ENCODE assay signal across 22 cellular contexts in genomic region chr3:185915642-185916041, GRCh38. TPM values are rescaled to one million over a fixed set of nuclear protein-coding genes. Genes with fewer than 3 reads are reported as not detected.
DNase-seq lines count a peak whose midpoint lies in the region; ATAC-seq and TF ChIP-seq lines count a peak whose summit lies in the region.
"Had no signal": no experiment of that assay in that cellular context is flagged by ENCODE, and none has a peak within 500 bp of the region (broad histone marks: within the 10 kb centered on the region; RNA-seq: fewer than 3 reads in every experiment).

No MANE protein-coding gene starts in this region.

- TF ChIP-seq CTCF in cardiac muscle cell (IDR thresholded peaks at IDR 0.05; ENCODE audit: low read depth, low read length) (no peak), heart left ventricle (IDR thresholded peaks at IDR 0.05) (no peak), glutamatergic neuron (IDR thresholded peaks at IDR 0.05; ENCODE audit: partially characterized antibody, unreplicated experiment) (no peak), GM13977 (IDR thresholded peaks at IDR 0.05; ENCODE audit: extremely low read depth, insufficient read depth, missing control alignments) (no peak), OCI-LY7 (conservative IDR thresholded peaks at IDR 0.05; ENCODE audit: low read length) (no peak)

- H3K4me3 ChIP-seq in cardiac muscle cell (no peak overlapping the region), heart left ventricle (no peak overlapping the region), OCI-LY7 (ENCODE audit: low read depth, low read length, poor library complexity, severe bottlenecking) (no peak overlapping the region)
- H3K4me3 ChIP-seq: adrenal gland, HAP-1, lung, SJSA1, thyroid gland had no signal

- H3K9me3 ChIP-seq in cardiac muscle cell (ENCODE audit: low read depth) (no peaks in the 10 kb centered on the region), heart left ventricle (no peaks in the 10 kb centered on the region), T-helper 17 cell (ENCODE audit: control insufficient read depth, low read length, poor library complexity, severe bottlenecking) (no peaks in the 10 kb centered on the region), OCI-LY7 (ENCODE audit: low read length) (no peaks in the 10 kb centered on the region)
- H3K9me3 ChIP-seq: adrenal gland, HAP-1, SJSA1, thyroid gland had no signal

- H3K4me1 Mint-ChIP-seq in T-helper 17 cell (peaks cover 14% of the 10 kb centered on the region), glutamatergic neuron (ENCODE audit: low read depth, unreplicated experiment) (no peaks in the 10 kb centered on the region)
- peaks cover 0 to under 1% of the 10 kb centered on the region in 2 donors for H3K4me1 Mint-ChIP-seq in stimulated activated naive B cell treated with anti-CD40 and anti-IgM and Interleukin-4, amounts not matched to agents 10 μg/mL and 1 μg/mL and 100 μg/mL, for 72 hours

- H3K36me3 Mint-ChIP-seq in T-helper 17 cell (ENCODE audit: low read depth): peaks cover 2% of the 10 kb centered on the region
- H3K36me3 Mint-ChIP-seq in glutamatergic neuron (ENCODE audit: unreplicated experiment): no peaks in the 10 kb centered on the region
- H3K36me3 Mint-ChIP-seq in stimulated activated naive B cell treated with anti-CD40 and anti-IgM and Interleukin-4, amounts not matched to agents 10 μg/mL and 1 μg/mL and 100 μg/mL, for 72 hours: peaks cover 19 to 47% of the 10 kb centered on the region in 2 donors

- no peak overlapping the region for H2AFZ ChIP-seq in OCI-LY7 (ENCODE audit: low read length)

- H3K27me3 ChIP-seq in cardiac muscle cell (no peaks in the 10 kb centered on the region), heart left ventricle (no peaks in the 10 kb centered on the region)
- H3K27me3 ChIP-seq: adrenal gland, foreskin keratinocyte, SJSA1, thyroid gland had no signal

- TF ChIP-seq POLR2A in heart left ventricle (IDR thresholded peaks at IDR 0.05): no peak

- H3K4me2 ChIP-seq in OCI-LY7 (ENCODE audit: low read length): no peak overlapping the region

- no TSS peak for BruUV-seq in OCI-LY7 (replicated peaks; lab: Mats Ljungman, UMichigan)

- H3K4me1 ChIP-seq in cardiac muscle cell (ENCODE audit: low read depth) (no peaks in the 10 kb centered on the region), heart left ventricle (peaks cover 0 to 3% (median 0%) of the 10 kb centered on the region in 12 donors), OCI-LY7 (ENCODE audit: insufficient read depth, low read length, poor library complexity, severe bottlenecking) (no peaks in the 10 kb centered on the region)
- H3K4me1 ChIP-seq: adrenal gland, foreskin keratinocyte, HAP-1, SJSA1, thyroid gland had no signal

- H3K36me3 ChIP-seq in cardiac muscle cell: peaks cover 60% of the 10 kb centered on the region
- H3K36me3 ChIP-seq in heart left ventricle: peaks cover 0 to 81% (median 71%) of the 10 kb centered on the region in 9 donors
- H3K36me3 ChIP-seq in OCI-LY7 (ENCODE audit: insufficient read depth, low read length): peaks cover 82% of the 10 kb centered on the region

- H3K4me3 Mint-ChIP-seq in T-helper 17 cell (peak overlapping the region; percentile 52), glutamatergic neuron (ENCODE audit: unreplicated experiment) (no peak overlapping the region)
- H3K4me3 Mint-ChIP-seq in stimulated activated naive B cell treated with anti-CD40 and anti-IgM and Interleukin-4, amounts not matched to agents 10 μg/mL and 1 μg/mL and 100 μg/mL, for 72 hours: no peak overlapping the region
- H3K4me3 Mint-ChIP-seq: stimulated activated memory B cell treated with anti-CD40 and anti-IgM and Interleukin-4, amounts not matched to agents 10 μg/mL and 1 μg/mL and 100 μg/mL, for 72 hours had no signal

- H3K27ac ChIP-seq in cardiac muscle cell: peak overlapping the region; percentile 64
- H3K27ac ChIP-seq in heart left ventricle: no peak overlapping the region
- no peak overlapping the region for H3K27ac ChIP-seq in OCI-LY7 (ENCODE audit: low read depth, low read length, poor library complexity, severe bottlenecking)
- H3K27ac ChIP-seq: adrenal gland, foreskin keratinocyte, SJSA1, thyroid gland, WERI-Rb-1 had no signal

- POLR2A ChIA-PET in OCI-LY7 (lab: Charles Lee): no interaction called here

- H3K27ac Mint-ChIP-seq in T-helper 17 cell (peak overlapping the region; percentile 39), glutamatergic neuron (ENCODE audit: unreplicated experiment) (peak overlapping the region; percentile 20)
- H3K27ac Mint-ChIP-seq in stimulated activated naive B cell treated with anti-CD40 and anti-IgM and Interleukin-4, amounts not matched to agents 10 μg/mL and 1 μg/mL and 100 μg/mL, for 72 hours: peak overlapping the region; percentile 44
- H3K27ac Mint-ChIP-seq: stimulated activated memory B cell treated with anti-CD40 and anti-IgM and Interleukin-4, amounts not matched to agents 10 μg/mL and 1 μg/mL and 100 μg/mL, for 72 hours had no signal

- H3K27me3 Mint-ChIP-seq in T-helper 17 cell (no peaks in the 10 kb centered on the region), glutamatergic neuron (ENCODE audit: unreplicated experiment) (peaks cover 4% of the 10 kb centered on the region)
- H3K27me3 Mint-ChIP-seq in stimulated activated naive B cell treated with anti-CD40 and anti-IgM and Interleukin-4, amounts not matched to agents 10 μg/mL and 1 μg/mL and 100 μg/mL, for 72 hours: no peaks in the 10 kb centered on the region
- H3K27me3 Mint-ChIP-seq: CD4-positive, alpha-beta memory T cell; stimulated activated memory B cell treated with anti-CD40 and anti-IgM and Interleukin-4, amounts not matched to agents 10 μg/mL and 1 μg/mL and 100 μg/mL, for 72 hours had no signal

- DNase-seq in cardiac muscle cell (ENCODE audit: low read depth in 1 of 2, low spot score in 1 of 2) (no peak), heart left ventricle (no peak), T-helper 17 cell (no peak), glutamatergic neuron (no peak), GM13977 (ENCODE audit: low spot score) (no peak), OCI-LY7 (ENCODE audit: low spot score) (no peak)
- DNase-seq in stimulated activated naive B cell treated with anti-CD40 and anti-IgM and Interleukin-4, amounts not matched to agents 10 μg/mL and 1 μg/mL and 100 μg/mL, for 72 hours: no peak
- DNase-seq: activated CD4-positive, alpha-beta T cell treated with anti-CD3 and anti-CD28 coated beads, Interleukin-2, amount 50 U/mL, for 4 hours; adrenal gland; CD4-positive, alpha-beta memory T cell; foreskin keratinocyte; kidney; NCI-H1105; NCI-H2081 treated with DMSO at 0.1 percent for 48 hours; posterior cingulate gyrus; thyroid gland; WERI-Rb-1 had no signal

- H3K9me2 ChIP-seq in OCI-LY7 (ENCODE audit: insufficient read depth, low read length): no peaks in the 10 kb centered on the region

- in situ Hi-C loops in GM13977 (cut with MboI; ENCODE audit: low pct_unique_long_range_greater_than_20kb, low sequenced_read_pairs, unreplicated experiment): no loop called here

- H3K79me2 ChIP-seq in OCI-LY7 (ENCODE audit: insufficient read depth, low read depth, low read length): peaks cover 40% of the 10 kb centered on the region; the same call in 1 of the 2 replicates

- peaks cover 2% of the 10 kb centered on the region for H3K9me3 Mint-ChIP-seq in glutamatergic neuron (ENCODE audit: unreplicated experiment)
- H3K9me3 Mint-ChIP-seq in stimulated activated naive B cell treated with anti-CD40 and anti-IgM and Interleukin-4, amounts not matched to agents 10 μg/mL and 1 μg/mL and 100 μg/mL, for 72 hours: no peaks in the 10 kb centered on the region
- H3K9me3 Mint-ChIP-seq: stimulated activated memory B cell treated with anti-CD40 and anti-IgM and Interleukin-4, amounts not matched to agents 10 μg/mL and 1 μg/mL and 100 μg/mL, for 72 hours had no signal

- 84 to 90% (median 86%) methylated on average over 4 of the region's 4 CpGs for WGBS in heart left ventricle, 4 donors

- peaks cover 69% of the 10 kb centered on the region for H4K20me1 ChIP-seq in OCI-LY7 (ENCODE audit: insufficient read depth, low read length)

- CTCF ChIA-PET in OCI-LY7 (lab: Charles Lee; ENCODE audit: unreplicated experiment): no interaction called here

- ATAC-seq in heart left ventricle (no peak), T-helper 17 cell (no peak), HG02884 (IDR thresholded peaks at IDR 0.05; ENCODE audit: unreplicated experiment) (no peak)
- ATAC-seq in stimulated activated naive B cell treated with anti-CD40 and anti-IgM and Interleukin-4, amounts not matched to agents 10 μg/mL and 1 μg/mL and 100 μg/mL, for 72 hours (replicated peaks): no peak
- ATAC-seq: foreskin keratinocyte; stimulated activated memory B cell treated with anti-CD40 and anti-IgM and Interleukin-4, amounts not matched to agents 10 μg/mL and 1 μg/mL and 100 μg/mL, for 72 hours had no signal

- intact Hi-C loops in heart left ventricle (cut with DNase I): no loop called here
- intact Hi-C loops in OCI-LY7 (cut with micrococcal nuclease; ENCODE audit: unreplicated experiment): no loop called here

RNA-seq across cellular contexts. Expression of gene TRA2B, which starts 22.2 kb away (rescaled TPM):
- 227 and 320 TPM in 2 replicates for total RNA-seq in cardiac muscle cell
- polyA plus RNA-seq in cardiac muscle cell: 106 and 129 TPM in 2 replicates
- total RNA-seq in heart left ventricle: 10 to 100 TPM; 40.4 to 66.0 (median 46.1) TPM
- polyA plus RNA-seq in heart left ventricle: 10 to 100 TPM; 28.5 to 58.1 TPM
- total RNA-seq in T-helper 17 cell: 100 to 1,000 TPM; 542 to 637 TPM
- 160 TPM for total RNA-seq in glutamatergic neuron (ENCODE audit: unreplicated experiment)
- 349 and 420 TPM in 2 replicates for total RNA-seq in OCI-LY7 (2014; rRNA removed; shearing (Covaris generic))
- total RNA-seq in OCI-LY7 (2022): 296 and 325 TPM in 2 replicates
